In the genomic region with DNA sequence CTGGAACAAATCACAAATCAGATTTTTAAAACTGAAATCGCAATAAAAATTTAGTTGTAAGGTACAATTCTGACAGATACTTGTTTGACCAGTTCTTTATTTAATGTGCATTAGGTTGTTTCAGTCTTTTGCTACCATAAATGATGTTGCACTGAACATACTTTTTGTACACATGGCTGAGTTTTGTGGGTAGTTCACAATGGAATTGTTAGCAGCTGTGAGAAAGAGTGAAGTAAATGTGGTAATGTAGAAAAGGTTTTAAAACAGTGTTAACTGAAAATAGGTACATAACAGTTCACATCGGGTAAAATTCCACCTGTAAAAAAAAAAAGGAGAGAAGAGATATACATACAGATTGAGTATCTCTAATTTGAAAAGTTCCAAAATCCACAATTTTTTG, we compare ENCODE assay signal across 20 cellular contexts. TPM values are rescaled to one million over a fixed set of nuclear protein-coding genes. Genes with fewer than 3 reads are reported as not detected.
DNase-seq lines count a peak whose midpoint lies in the region; ATAC-seq, FAIRE-seq and TF ChIP-seq lines count a peak whose summit lies in the region.
"Had no signal": no experiment of that assay in that cellular context is flagged by ENCODE, and none has a peak within 500 bp of the region (broad histone marks: within the 10 kb centered on the region; RNA-seq: fewer than 3 reads in every experiment).

No MANE protein-coding gene starts in this region.

- H3K4me1 Mint-ChIP-seq in WTC11 (peaks cover 14% of the 10 kb centered on the region), naive B cell (peaks cover 39 to 57% (median 52%) of the 10 kb centered on the region in 3 donors)
- peaks cover 17% of the 10 kb centered on the region for H3K4me1 Mint-ChIP-seq in activated T-cell treated with anti-CD3 and anti-CD28 coated beads, Interleukin-2, amount 50 U/mL, for 24 hours (ENCODE audit: low read depth)

- H3K4me3 Mint-ChIP-seq in WTC11 (no peak overlapping the region), naive B cell (peak overlapping the region in 6 of 8 donors; percentile 10 to 60 (median 42))
- H3K4me3 Mint-ChIP-seq in activated T-cell treated with anti-CD3 and anti-CD28 coated beads, Interleukin-2, amount 50 U/mL, for 24 hours: no peak overlapping the region

- H3K27ac Mint-ChIP-seq in WTC11 (0 out of 2 replicates have a peak overlapping the region, but pooled peaks have one; percentile 21), naive B cell (peak overlapping the region; percentile 43 to 86 (median 78))
- no peak overlapping the region for H3K27ac Mint-ChIP-seq in activated T-cell treated with anti-CD3 and anti-CD28 coated beads, Interleukin-2, amount 50 U/mL, for 24 hours

- DNase-seq in D721Med (ENCODE audit: insufficient read length, low spot score) (no peak), WTC11 (ENCODE audit: low spot score) (no peak), naive B cell (no peak), MV-4-11 (lab: John Stamatoyannopoulos, UW) (no peak)
- no peak for DNase-seq in activated T-cell treated with anti-CD3 and anti-CD28 coated beads, Interleukin-2, amount 50 U/mL, for 24 hours
- DNase-seq: activated CD4-positive, alpha-beta T cell treated with anti-CD3 and anti-CD28 coated beads for 48 hours; activated CD8-positive, alpha-beta memory T cell treated with anti-CD3 and anti-CD28 coated beads for 24 hours; activated gamma-delta T cell treated with Interleukin-2 at 50 U/mL for 16 hours; Caco-2; DMS79 treated with DMSO at 0.1 percent for 48 hours; islet precursor cell; left ventricle myocardium inferior; NCI-H1417; OCI-M1; psoas muscle; stimulated activated naive CD8-positive, alpha-beta T cell treated with anti-CD3 and anti-CD28 coated beads, Interleukin-15, Interleukin-2, amounts not matched to agents 100 U/mL and 50 U/mL, for 24 hours had no signal

- CTCF ChIA-PET in WTC11 (lab: Charles Lee): no interaction called here

- peaks cover 13% of the 10 kb centered on the region for H3K36me3 Mint-ChIP-seq in WTC11
- peaks cover 5 to 15% of the 10 kb centered on the region in 2 donors for H3K36me3 Mint-ChIP-seq in naive B cell
- peaks cover 91% of the 10 kb centered on the region for H3K36me3 Mint-ChIP-seq in activated T-cell treated with anti-CD3 and anti-CD28 coated beads, Interleukin-2, amount 50 U/mL, for 24 hours (ENCODE audit: low read depth)

- peak; percentile 37 for ATAC-seq in HG02885 (IDR thresholded peaks at IDR 0.05; ENCODE audit: poor library complexity, unreplicated experiment)
- no peak for ATAC-seq in WTC11
- no peak for ATAC-seq in naive B cell (ENCODE audit: low read depth in 2 of 2)
- no peak for ATAC-seq in HG02798 (IDR thresholded peaks at IDR 0.05; ENCODE audit: poor library complexity, unreplicated experiment)
- ATAC-seq in HG02970 (IDR thresholded peaks at IDR 0.05; ENCODE audit: low FRiP score, unreplicated experiment): no peak
- ATAC-seq: psoas muscle; stimulated activated naive CD8-positive, alpha-beta T cell treated with anti-CD3 and anti-CD28 coated beads, Interleukin-15, Interleukin-2, amounts not matched to agents 100 U/mL and 50 U/mL, for 24 hours had no signal

- peak; percentile 11 for FAIRE-seq in D721Med (lab: Jason Lieb, UNC)
- FAIRE-seq: endothelial cell of umbilical vein had no signal

- POLR2A ChIA-PET in WTC11 (lab: Charles Lee): no interaction called here

- no peak for TF ChIP-seq CTCF in D721Med (IDR thresholded peaks at IDR 0.05; ENCODE audit: insufficient read depth, missing control alignments)
- TF ChIP-seq CTCF in WTC11 (IDR thresholded peaks at IDR 0.05): no peak

- H3K27me3 Mint-ChIP-seq in WTC11 (ENCODE audit: low read depth) (no peaks in the 10 kb centered on the region), naive B cell (no peaks in the 10 kb centered on the region)
- no peaks in the 10 kb centered on the region for H3K27me3 Mint-ChIP-seq in activated T-cell treated with anti-CD3 and anti-CD28 coated beads, Interleukin-2, amount 50 U/mL, for 24 hours

- H3K9me3 Mint-ChIP-seq in WTC11 (no peaks in the 10 kb centered on the region), naive B cell (peaks cover 0 to 6% (median 0%) of the 10 kb centered on the region in 7 donors)
- no peaks in the 10 kb centered on the region for H3K9me3 Mint-ChIP-seq in activated T-cell treated with anti-CD3 and anti-CD28 coated beads, Interleukin-2, amount 50 U/mL, for 24 hours

TF ChIP-seq in WTC11, 78 proteins besides CTCF, POLR2A, EP300 and RAD21 (continues in another document):
- no peak for TF ChIP-seq HMGXB4 (CRISPR knock-in tag; IDR thresholded peaks at IDR 0.05)
- TF ChIP-seq ZNF423 (CRISPR knock-in tag; IDR thresholded peaks at IDR 0.05): no peak
- no peak for TF ChIP-seq ZNF121 (CRISPR knock-in tag; IDR thresholded peaks at IDR 0.05)
- TF ChIP-seq ZNF317 (CRISPR knock-in tag; IDR thresholded peaks at IDR 0.05; ENCODE audit: borderline replicate concordance, low read depth): no peak
- TF ChIP-seq EMX1 (CRISPR knock-in tag; IDR thresholded peaks at IDR 0.05): no peak
- no peak for TF ChIP-seq ZNF396 (CRISPR knock-in tag; IDR thresholded peaks at IDR 0.05; ENCODE audit: borderline replicate concordance)
- TF ChIP-seq, protein P1, sequence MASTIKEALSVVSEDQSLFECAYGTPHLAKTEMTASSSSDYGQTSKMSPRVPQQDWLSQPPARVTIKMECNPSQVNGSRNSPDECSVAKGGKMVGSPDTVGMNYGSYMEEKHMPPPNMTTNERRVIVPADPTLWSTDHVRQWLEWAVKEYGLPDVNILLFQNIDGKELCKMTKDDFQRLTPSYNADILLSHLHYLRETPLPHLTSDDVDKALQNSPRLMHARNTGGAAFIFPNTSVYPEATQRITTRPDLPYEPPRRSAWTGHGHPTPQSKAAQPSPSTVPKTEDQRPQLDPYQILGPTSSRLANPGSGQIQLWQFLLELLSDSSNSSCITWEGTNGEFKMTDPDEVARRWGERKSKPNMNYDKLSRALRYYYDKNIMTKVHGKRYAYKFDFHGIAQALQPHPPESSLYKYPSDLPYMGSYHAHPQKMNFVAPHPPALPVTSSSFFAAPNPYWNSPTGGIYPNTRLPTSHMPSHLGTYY (CRISPR knock-in tag; IDR thresholded peaks at IDR 0.05): no peak
- TF ChIP-seq TEAD1 (CRISPR knock-in tag; IDR thresholded peaks at IDR 0.05): no peak
- TF ChIP-seq IRF2 (CRISPR knock-in tag; IDR thresholded peaks at IDR 0.05; ENCODE audit: borderline replicate concordance, low read depth): no peak
- TF ChIP-seq ZMAT4 (CRISPR knock-in tag; IDR thresholded peaks at IDR 0.05): no peak
- TF ChIP-seq ZNF263 (CRISPR knock-in tag; IDR thresholded peaks at IDR 0.05; ENCODE audit: low read depth): no peak
- TF ChIP-seq MXD4 (CRISPR knock-in tag; IDR thresholded peaks at IDR 0.05; ENCODE audit: borderline replicate concordance): no peak
- TF ChIP-seq, protein P2, sequence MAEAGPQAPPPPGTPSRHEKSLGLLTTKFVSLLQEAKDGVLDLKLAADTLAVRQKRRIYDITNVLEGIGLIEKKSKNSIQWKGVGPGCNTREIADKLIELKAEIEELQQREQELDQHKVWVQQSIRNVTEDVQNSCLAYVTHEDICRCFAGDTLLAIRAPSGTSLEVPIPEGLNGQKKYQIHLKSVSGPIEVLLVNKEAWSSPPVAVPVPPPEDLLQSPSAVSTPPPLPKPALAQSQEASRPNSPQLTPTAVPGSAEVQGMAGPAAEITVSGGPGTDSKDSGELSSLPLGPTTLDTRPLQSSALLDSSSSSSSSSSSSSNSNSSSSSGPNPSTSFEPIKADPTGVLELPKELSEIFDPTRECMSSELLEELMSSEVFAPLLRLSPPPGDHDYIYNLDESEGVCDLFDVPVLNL (CRISPR knock-in tag; IDR thresholded peaks at IDR 0.05; ENCODE audit: borderline replicate concordance, low read depth): no peak

RNA-seq across cellular contexts. Expression of gene MRPS27, which starts 25.6 kb away (rescaled TPM):
- total RNA-seq in WTC11 (2021): 80.1 to 96.9 TPM (median 91.0 TPM) in 3 replicates
- polyA plus RNA-seq in naive B cell (ENCODE audit: low read depth in 6 of 6): 10 to 100 TPM; 35.4 to 45.2 (median 40.3) TPM

RNA-seq across cellular contexts. Expression of gene PTCD2, which starts 25.7 kb away (rescaled TPM):
- total RNA-seq in WTC11 (2021): 13.0 to 14.3 TPM (median 13.8 TPM) in 3 replicates
- polyA plus RNA-seq in naive B cell (ENCODE audit: low read depth in 6 of 6): 1 to 10 TPM in 5 of 6 donors, under 1 TPM in 1; 0.11 to 5.8 (median 4.6) TPM

Comparison
In these comparisons a context has a peak if more than half of its experiments do, and no peak if none do; other contexts are left out.
1. H3K4me3 Mint-ChIP-seq: peak in naive B cell (6 of 8); none in WTC11 (single experiment) and activated T-cell treated with anti-CD3 and anti-CD28 coated beads, Interleukin-2, amount 50 U/mL, for 24 hours (single experiment).